ENCODE assay signal across 14 cellular contexts in the genomic region with DNA sequence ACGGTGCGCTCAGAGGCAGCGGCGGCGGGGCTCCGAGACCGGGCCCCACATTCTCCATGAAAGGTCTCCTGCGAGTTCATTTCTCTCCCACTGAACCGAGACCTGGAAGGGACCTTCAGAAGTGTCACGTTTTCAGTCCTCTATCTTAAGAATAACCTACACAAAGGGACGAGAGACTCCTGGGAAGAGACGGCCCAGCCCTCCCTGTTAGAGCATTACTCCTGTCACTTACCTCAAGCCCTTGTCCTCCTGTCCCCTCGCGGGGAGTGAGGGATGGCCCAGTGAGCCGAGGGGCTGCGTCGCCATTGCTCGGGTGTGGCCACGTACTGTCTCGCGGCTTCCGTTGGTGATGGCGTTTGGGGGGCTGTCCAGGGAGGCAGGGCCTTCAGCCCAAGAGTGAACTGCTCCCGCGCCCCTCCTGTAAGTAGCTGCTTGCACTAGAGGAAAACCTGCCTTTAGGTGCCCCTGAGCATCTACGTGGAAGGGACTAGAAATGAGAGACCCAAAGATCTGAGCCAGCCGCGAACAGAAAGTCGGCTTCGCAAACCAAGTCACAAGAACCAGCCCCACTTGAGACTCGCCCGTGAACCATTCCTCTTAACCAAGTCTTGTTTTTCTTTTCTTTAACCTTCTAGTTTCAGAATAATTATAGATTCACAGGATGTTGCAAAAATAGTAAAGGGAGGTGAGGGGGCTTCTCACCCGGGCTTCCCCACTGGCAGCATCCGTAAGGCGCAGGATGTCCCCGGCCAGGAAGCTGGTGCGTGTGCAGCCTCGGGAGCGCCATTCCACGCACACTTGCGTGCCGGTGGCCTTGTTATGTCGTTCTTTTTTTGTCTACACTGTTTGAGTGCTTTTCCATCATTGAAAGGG. TPM values are rescaled to one million over a fixed set of nuclear protein-coding genes. Genes with fewer than 3 reads are reported as not detected.
DNase-seq lines count a peak whose midpoint lies in the region; ATAC-seq and TF ChIP-seq lines count a peak whose summit lies in the region.
"Had no signal": no experiment of that assay in that cellular context is flagged by ENCODE, and none has a peak within 500 bp of the region (broad histone marks: within the 10 kb centered on the region; RNA-seq: fewer than 3 reads in every experiment).

No MANE protein-coding gene starts in this region.

- peaks cover 32% of the 10 kb centered on the region for H3K4me1 Mint-ChIP-seq in activated T-cell treated with anti-CD3 and anti-CD28 coated beads, Interleukin-2, amount 50 U/mL, for 24 hours (ENCODE audit: low read depth)
- peaks cover 20% of the 10 kb centered on the region for H3K4me1 Mint-ChIP-seq in activated T-cell treated with anti-CD3 and anti-CD28 coated beads, Interleukin-2, amount 50 U/mL, for 4 hours (ENCODE audit: low read depth)
- H3K4me1 Mint-ChIP-seq in chondrocyte (ENCODE audit: low read depth), result peaks cover 45% of the 10 kb centered on the region

- H3K4me3 ChIP-seq in HL-60 (replicated peaks; ENCODE audit: insufficient read depth, low read length) (no peak overlapping the region), gastrocnemius medialis (no peak overlapping the region)
- H3K4me3 ChIP-seq: adrenal gland had no signal

- H3K9me3 ChIP-seq in gastrocnemius medialis, result no peaks in the 10 kb centered on the region
- H3K9me3 ChIP-seq: adrenal gland, upper lobe of left lung had no signal

- no peak for DNase-seq in activated T-cell treated with anti-CD3 and anti-CD28 coated beads, Interleukin-2, amount 50 U/mL, for 24 hours
- no peak for DNase-seq in activated T-cell treated with anti-CD3 and anti-CD28 coated beads, Interleukin-2, amount 50 U/mL, for 4 hours
- no peak for DNase-seq in HL-60 (ENCODE audit: low read depth in 1 of 2, low spot score in 1 of 2)
- no peak for DNase-seq in chondrocyte (ENCODE audit: low spot score)
- DNase-seq in gastrocnemius medialis, result no peak
- no peak for DNase-seq in DMS153 (lab: John Stamatoyannopoulos, UW)
- DNase-seq: adrenal gland, NCI-H1048, upper lobe of left lung had no signal

- no peaks in the 10 kb centered on the region for H3K27me3 Mint-ChIP-seq in activated T-cell treated with anti-CD3 and anti-CD28 coated beads, Interleukin-2, amount 50 U/mL, for 24 hours
- H3K27me3 Mint-ChIP-seq in activated T-cell treated with anti-CD3 and anti-CD28 coated beads, Interleukin-2, amount 50 U/mL, for 4 hours (ENCODE audit: low read depth), result no peaks in the 10 kb centered on the region
- no peaks in the 10 kb centered on the region for H3K27me3 Mint-ChIP-seq in chondrocyte (ENCODE audit: low read depth)
- H3K27me3 Mint-ChIP-seq: progenitor cell of endocrine pancreas had no signal

- TF ChIP-seq CTCF in HL-60 (IDR thresholded peaks at IDR 0.05; ENCODE audit: insufficient read depth, low read length) (no peak), chondrocyte (IDR thresholded peaks at IDR 0.05) (no peak), gastrocnemius medialis (IDR thresholded peaks at IDR 0.05 in 4 of 5, conservative IDR thresholded peaks at IDR 0.05 in 1 of 5) (no peak)

- in situ Hi-C loops in gastrocnemius medialis (cut with MboI; ENCODE audit: low sequenced_read_pairs in 4 of 4), result no loop called here

- H3K27ac Mint-ChIP-seq in activated T-cell treated with anti-CD3 and anti-CD28 coated beads, Interleukin-2, amount 50 U/mL, for 24 hours, result peak overlapping the region; percentile 76
- H3K27ac Mint-ChIP-seq in chondrocyte (ENCODE audit: unreplicated experiment), result peak overlapping the region; percentile 95
- H3K27ac Mint-ChIP-seq: progenitor cell of endocrine pancreas had no signal

- H3K4me3 Mint-ChIP-seq in activated T-cell treated with anti-CD3 and anti-CD28 coated beads, Interleukin-2, amount 50 U/mL, for 24 hours, result peak overlapping the region; percentile 31
- no peak overlapping the region for H3K4me3 Mint-ChIP-seq in activated T-cell treated with anti-CD3 and anti-CD28 coated beads, Interleukin-2, amount 50 U/mL, for 4 hours
- H3K4me3 Mint-ChIP-seq in chondrocyte (ENCODE audit: unreplicated experiment), result peak overlapping the region; percentile 76
- H3K4me3 Mint-ChIP-seq: mesothelial cell of epicardium had no signal

- no peaks in the 10 kb centered on the region for H3K9me3 Mint-ChIP-seq in activated T-cell treated with anti-CD3 and anti-CD28 coated beads, Interleukin-2, amount 50 U/mL, for 24 hours
- H3K9me3 Mint-ChIP-seq in activated T-cell treated with anti-CD3 and anti-CD28 coated beads, Interleukin-2, amount 50 U/mL, for 4 hours, result no peaks in the 10 kb centered on the region
- no peaks in the 10 kb centered on the region for H3K9me3 Mint-ChIP-seq in chondrocyte (ENCODE audit: low read depth)
- H3K9me3 Mint-ChIP-seq: mesothelial cell of epicardium had no signal

- H3K36me3 ChIP-seq in gastrocnemius medialis, result peaks cover 0 to 74% of the 10 kb centered on the region in 2 donors

- H3K27me3 ChIP-seq in HL-60 (ENCODE audit: insufficient read depth, poor library complexity, severe bottlenecking) (no peaks in the 10 kb centered on the region), gastrocnemius medialis (no peaks in the 10 kb centered on the region)
- H3K27me3 ChIP-seq: adrenal gland, upper lobe of left lung had no signal

- peaks cover 10 to 12% of the 10 kb centered on the region in 2 donors for H3K4me1 ChIP-seq in gastrocnemius medialis

- intact Hi-C loops in gastrocnemius medialis (cut with DNase I; ENCODE audit: low total_unique reads), result no loop called here

- peak overlapping the region; percentile 72 for H3K27ac ChIP-seq in HL-60 (replicated peaks)
- H3K27ac ChIP-seq in gastrocnemius medialis, result peak overlapping the region in 3 of 4 donors; percentile 18 to 60 (median 45)

- peaks cover 94% of the 10 kb centered on the region for H3K36me3 Mint-ChIP-seq in activated T-cell treated with anti-CD3 and anti-CD28 coated beads, Interleukin-2, amount 50 U/mL, for 24 hours (ENCODE audit: low read depth)
- H3K36me3 Mint-ChIP-seq in activated T-cell treated with anti-CD3 and anti-CD28 coated beads, Interleukin-2, amount 50 U/mL, for 4 hours (ENCODE audit: insufficient read depth), result peaks cover 19% of the 10 kb centered on the region
- peaks cover 22% of the 10 kb centered on the region for H3K36me3 Mint-ChIP-seq in chondrocyte (ENCODE audit: low read depth)

- no peak for TF ChIP-seq POLR2A in gastrocnemius medialis (IDR thresholded peaks at IDR 0.05)

- ATAC-seq in activated T-cell treated with anti-CD3 and anti-CD28 coated beads, Interleukin-2, amount 50 U/mL, for 4 hours, result no peak
- ATAC-seq in gastrocnemius medialis (no peak), HG02970 (IDR thresholded peaks at IDR 0.05; ENCODE audit: low FRiP score, unreplicated experiment) (no peak), GM18502 (IDR thresholded peaks at IDR 0.05; ENCODE audit: poor library complexity, unreplicated experiment) (no peak)
- ATAC-seq: Panc1 had no signal

RNA-seq across cellular contexts. Expression of a gene that starts 21.1 kb away (rescaled TPM):
- 100 to 1,000 TPM; 124 to 142 (median 137) TPM for total RNA-seq in activated T-cell treated with anti-CD3 and anti-CD28 coated beads, Interleukin-2, amount 50 U/mL, for 4 hours
- total RNA-seq in chondrocyte (57.3 to 66.1 TPM (median 57.8 TPM) in 3 replicates), gastrocnemius medialis (100 to 1,000 TPM; 259 to 497 (median 377) TPM)

RNA-seq across cellular contexts. Expression of a gene that starts 38.7 kb away (rescaled TPM):
- total RNA-seq in activated T-cell treated with anti-CD3 and anti-CD28 coated beads, Interleukin-2, amount 50 U/mL, for 4 hours, result 10 to 100 TPM; 16.0 to 25.9 (median 23.1) TPM
- total RNA-seq in chondrocyte (30.1 to 34.3 TPM (median 32.5 TPM) in 3 replicates), gastrocnemius medialis (100 to 1,000 TPM; 269 to 421 (median 373) TPM)

RNA-seq across cellular contexts. Expression of a gene that starts 44.8 kb away (rescaled TPM):
- total RNA-seq in activated T-cell treated with anti-CD3 and anti-CD28 coated beads, Interleukin-2, amount 50 U/mL, for 4 hours, result 100 to 1,000 TPM; 296 to 322 (median 303) TPM
- 81.1 to 88.0 TPM (median 82.5 TPM) in 3 replicates for total RNA-seq in chondrocyte
- total RNA-seq in gastrocnemius medialis, result 10 to 100 TPM; 53.7 to 74.1 (median 63.4) TPM
